Comparison of ENCODE assay signal across 1 cellular context in the genomic region with DNA sequence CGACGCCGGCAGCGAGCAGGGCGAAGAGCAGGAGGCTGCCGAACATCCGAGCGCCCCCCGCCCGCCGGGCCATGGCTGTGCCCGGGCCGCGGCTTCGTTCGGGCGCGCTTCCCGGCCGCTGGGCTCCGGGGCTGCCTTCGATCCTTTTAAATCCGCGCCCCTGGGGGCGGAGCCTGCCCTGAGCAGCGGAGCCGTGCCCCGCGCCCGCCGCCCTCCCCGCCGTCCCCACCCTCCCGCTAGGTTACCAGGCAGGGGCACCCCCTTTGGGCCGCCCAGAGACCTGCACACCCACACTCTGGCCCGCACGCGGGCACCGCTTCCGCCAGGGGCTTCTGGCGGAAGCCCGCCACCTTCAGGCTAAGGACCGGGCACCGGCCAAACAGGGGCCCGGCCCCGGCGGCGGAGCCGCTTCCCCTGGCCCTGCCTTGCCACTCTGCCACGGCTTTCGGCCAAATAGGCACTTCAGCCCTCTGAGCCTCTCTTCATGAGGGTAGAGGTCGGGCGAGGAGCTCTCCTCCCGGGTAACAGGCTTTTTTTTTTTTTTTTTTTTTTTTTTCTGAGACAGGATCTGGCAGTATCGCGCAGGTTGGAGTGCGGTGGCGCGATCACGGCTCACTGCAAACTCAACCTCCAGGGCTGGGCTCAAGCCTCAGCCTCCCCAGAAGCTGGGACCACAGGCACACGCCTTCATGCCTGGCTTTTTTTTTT.
TF ChIP-seq lines count a peak whose summit lies in the region.

A gene with protein sequence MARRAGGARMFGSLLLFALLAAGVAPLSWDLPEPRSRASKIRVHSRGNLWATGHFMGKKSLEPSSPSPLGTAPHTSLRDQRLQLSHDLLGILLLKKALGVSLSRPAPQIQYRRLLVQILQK (minus strand): TSS at position 120 of the 708 bp plus-strand sequence. CDS start 47 bp downstream, at position 73.

TF ChIP-seq in HepG2, 621 proteins besides CTCF, POLR2A, EP300 and RAD21 (continued from another document and continues in another):
- TF ChIP-seq, protein P1, sequence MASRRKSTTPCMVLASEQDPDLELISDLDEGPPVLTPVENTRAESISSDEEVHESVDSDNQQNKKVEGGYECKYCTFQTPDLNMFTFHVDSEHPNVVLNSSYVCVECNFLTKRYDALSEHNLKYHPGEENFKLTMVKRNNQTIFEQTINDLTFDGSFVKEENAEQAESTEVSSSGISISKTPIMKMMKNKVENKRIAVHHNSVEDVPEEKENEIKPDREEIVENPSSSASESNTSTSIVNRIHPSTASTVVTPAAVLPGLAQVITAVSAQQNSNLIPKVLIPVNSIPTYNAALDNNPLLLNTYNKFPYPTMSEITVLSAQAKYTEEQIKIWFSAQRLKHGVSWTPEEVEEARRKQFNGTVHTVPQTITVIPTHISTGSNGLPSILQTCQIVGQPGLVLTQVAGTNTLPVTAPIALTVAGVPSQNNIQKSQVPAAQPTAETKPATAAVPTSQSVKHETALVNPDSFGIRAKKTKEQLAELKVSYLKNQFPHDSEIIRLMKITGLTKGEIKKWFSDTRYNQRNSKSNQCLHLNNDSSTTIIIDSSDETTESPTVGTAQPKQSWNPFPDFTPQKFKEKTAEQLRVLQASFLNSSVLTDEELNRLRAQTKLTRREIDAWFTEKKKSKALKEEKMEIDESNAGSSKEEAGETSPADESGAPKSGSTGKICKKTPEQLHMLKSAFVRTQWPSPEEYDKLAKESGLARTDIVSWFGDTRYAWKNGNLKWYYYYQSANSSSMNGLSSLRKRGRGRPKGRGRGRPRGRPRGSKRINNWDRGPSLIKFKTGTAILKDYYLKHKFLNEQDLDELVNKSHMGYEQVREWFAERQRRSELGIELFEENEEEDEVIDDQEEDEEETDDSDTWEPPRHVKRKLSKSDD (CRISPR knock-in tag; IDR thresholded peaks at IDR 0.05; ENCODE audit: low read depth): no peak
- TF ChIP-seq, protein P2, sequence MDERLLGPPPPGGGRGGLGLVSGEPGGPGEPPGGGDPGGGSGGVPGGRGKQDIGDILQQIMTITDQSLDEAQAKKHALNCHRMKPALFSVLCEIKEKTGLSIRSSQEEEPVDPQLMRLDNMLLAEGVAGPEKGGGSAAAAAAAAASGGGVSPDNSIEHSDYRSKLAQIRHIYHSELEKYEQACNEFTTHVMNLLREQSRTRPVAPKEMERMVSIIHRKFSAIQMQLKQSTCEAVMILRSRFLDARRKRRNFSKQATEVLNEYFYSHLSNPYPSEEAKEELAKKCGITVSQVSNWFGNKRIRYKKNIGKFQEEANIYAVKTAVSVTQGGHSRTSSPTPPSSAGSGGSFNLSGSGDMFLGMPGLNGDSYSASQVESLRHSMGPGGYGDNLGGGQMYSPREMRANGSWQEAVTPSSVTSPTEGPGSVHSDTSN (CRISPR knock-in tag; IDR thresholded peaks at IDR 0.05): no peak
- no peak for TF ChIP-seq KDM3A (CRISPR knock-in tag; IDR thresholded peaks at IDR 0.05; ENCODE audit: low read depth)
- no peak for TF ChIP-seq ZNF432 (CRISPR knock-in tag; IDR thresholded peaks at IDR 0.05; ENCODE audit: borderline replicate concordance)
- TF ChIP-seq ZNF451 (CRISPR knock-in tag; IDR thresholded peaks at IDR 0.05): no peak
- TF ChIP-seq NONO (IDR thresholded peaks at IDR 0.05): no peak
- TF ChIP-seq NONO (CRISPR knock-in tag; conservative IDR thresholded peaks at IDR 0.05): no peak
- no peak for TF ChIP-seq ZNF792 (CRISPR knock-in tag; IDR thresholded peaks at IDR 0.05)
- 0 out of 2 replicates have a peak, but pooled peaks have one; percentile 59 for TF ChIP-seq ZFP90 (CRISPR knock-in tag; IDR thresholded peaks at IDR 0.05; ENCODE audit: borderline replicate concordance)
- TF ChIP-seq PHF5A (CRISPR knock-in tag; IDR thresholded peaks at IDR 0.05; ENCODE audit: low read depth, unreplicated experiment): no peak
- TF ChIP-seq ZNF670 (CRISPR knock-in tag; IDR thresholded peaks at IDR 0.05; ENCODE audit: borderline replicate concordance): no peak
- no peak for TF ChIP-seq ZNF12 (CRISPR knock-in tag; IDR thresholded peaks at IDR 0.05)
- TF ChIP-seq PRPF4 (IDR thresholded peaks at IDR 0.05; ENCODE audit: low read depth, low read length, poor library complexity, severe bottlenecking): no peak
- TF ChIP-seq BRD4 (CRISPR knock-in tag; IDR thresholded peaks at IDR 0.05): no peak
- TF ChIP-seq, protein P3, sequence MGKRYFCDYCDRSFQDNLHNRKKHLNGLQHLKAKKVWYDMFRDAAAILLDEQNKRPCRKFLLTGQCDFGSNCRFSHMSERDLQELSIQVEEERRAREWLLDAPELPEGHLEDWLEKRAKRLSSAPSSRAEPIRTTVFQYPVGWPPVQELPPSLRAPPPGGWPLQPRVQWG (CRISPR knock-in tag; IDR thresholded peaks at IDR 0.05; ENCODE audit: borderline replicate concordance, low read depth): no peak
- TF ChIP-seq, protein P4, sequence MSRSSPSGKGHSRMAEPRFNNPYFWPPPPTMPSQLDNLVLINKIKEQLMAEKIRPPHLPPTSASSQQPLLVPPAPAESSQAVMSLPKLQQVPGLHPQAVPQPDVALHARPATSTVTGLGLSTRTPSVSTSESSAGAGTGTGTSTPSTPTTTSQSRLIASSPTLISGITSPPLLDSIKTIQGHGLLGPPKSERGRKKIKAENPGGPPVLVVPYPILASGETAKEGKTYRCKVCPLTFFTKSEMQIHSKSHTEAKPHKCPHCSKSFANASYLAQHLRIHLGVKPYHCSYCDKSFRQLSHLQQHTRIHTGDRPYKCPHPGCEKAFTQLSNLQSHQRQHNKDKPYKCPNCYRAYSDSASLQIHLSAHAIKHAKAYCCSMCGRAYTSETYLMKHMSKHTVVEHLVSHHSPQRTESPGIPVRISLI (CRISPR knock-in tag; IDR thresholded peaks at IDR 0.05; ENCODE audit: borderline replicate concordance): peak; percentile 81; the same call in 1 of the 2 replicates
- TF ChIP-seq NFYC (CRISPR knock-in tag; IDR thresholded peaks at IDR 0.05): no peak
- TF ChIP-seq, protein P5, sequence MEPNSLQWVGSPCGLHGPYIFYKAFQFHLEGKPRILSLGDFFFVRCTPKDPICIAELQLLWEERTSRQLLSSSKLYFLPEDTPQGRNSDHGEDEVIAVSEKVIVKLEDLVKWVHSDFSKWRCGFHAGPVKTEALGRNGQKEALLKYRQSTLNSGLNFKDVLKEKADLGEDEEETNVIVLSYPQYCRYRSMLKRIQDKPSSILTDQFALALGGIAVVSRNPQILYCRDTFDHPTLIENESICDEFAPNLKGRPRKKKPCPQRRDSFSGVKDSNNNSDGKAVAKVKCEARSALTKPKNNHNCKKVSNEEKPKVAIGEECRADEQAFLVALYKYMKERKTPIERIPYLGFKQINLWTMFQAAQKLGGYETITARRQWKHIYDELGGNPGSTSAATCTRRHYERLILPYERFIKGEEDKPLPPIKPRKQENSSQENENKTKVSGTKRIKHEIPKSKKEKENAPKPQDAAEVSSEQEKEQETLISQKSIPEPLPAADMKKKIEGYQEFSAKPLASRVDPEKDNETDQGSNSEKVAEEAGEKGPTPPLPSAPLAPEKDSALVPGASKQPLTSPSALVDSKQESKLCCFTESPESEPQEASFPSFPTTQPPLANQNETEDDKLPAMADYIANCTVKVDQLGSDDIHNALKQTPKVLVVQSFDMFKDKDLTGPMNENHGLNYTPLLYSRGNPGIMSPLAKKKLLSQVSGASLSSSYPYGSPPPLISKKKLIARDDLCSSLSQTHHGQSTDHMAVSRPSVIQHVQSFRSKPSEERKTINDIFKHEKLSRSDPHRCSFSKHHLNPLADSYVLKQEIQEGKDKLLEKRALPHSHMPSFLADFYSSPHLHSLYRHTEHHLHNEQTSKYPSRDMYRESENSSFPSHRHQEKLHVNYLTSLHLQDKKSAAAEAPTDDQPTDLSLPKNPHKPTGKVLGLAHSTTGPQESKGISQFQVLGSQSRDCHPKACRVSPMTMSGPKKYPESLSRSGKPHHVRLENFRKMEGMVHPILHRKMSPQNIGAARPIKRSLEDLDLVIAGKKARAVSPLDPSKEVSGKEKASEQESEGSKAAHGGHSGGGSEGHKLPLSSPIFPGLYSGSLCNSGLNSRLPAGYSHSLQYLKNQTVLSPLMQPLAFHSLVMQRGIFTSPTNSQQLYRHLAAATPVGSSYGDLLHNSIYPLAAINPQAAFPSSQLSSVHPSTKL (CRISPR knock-in tag; IDR thresholded peaks at IDR 0.05): no peak
- TF ChIP-seq, protein P6, sequence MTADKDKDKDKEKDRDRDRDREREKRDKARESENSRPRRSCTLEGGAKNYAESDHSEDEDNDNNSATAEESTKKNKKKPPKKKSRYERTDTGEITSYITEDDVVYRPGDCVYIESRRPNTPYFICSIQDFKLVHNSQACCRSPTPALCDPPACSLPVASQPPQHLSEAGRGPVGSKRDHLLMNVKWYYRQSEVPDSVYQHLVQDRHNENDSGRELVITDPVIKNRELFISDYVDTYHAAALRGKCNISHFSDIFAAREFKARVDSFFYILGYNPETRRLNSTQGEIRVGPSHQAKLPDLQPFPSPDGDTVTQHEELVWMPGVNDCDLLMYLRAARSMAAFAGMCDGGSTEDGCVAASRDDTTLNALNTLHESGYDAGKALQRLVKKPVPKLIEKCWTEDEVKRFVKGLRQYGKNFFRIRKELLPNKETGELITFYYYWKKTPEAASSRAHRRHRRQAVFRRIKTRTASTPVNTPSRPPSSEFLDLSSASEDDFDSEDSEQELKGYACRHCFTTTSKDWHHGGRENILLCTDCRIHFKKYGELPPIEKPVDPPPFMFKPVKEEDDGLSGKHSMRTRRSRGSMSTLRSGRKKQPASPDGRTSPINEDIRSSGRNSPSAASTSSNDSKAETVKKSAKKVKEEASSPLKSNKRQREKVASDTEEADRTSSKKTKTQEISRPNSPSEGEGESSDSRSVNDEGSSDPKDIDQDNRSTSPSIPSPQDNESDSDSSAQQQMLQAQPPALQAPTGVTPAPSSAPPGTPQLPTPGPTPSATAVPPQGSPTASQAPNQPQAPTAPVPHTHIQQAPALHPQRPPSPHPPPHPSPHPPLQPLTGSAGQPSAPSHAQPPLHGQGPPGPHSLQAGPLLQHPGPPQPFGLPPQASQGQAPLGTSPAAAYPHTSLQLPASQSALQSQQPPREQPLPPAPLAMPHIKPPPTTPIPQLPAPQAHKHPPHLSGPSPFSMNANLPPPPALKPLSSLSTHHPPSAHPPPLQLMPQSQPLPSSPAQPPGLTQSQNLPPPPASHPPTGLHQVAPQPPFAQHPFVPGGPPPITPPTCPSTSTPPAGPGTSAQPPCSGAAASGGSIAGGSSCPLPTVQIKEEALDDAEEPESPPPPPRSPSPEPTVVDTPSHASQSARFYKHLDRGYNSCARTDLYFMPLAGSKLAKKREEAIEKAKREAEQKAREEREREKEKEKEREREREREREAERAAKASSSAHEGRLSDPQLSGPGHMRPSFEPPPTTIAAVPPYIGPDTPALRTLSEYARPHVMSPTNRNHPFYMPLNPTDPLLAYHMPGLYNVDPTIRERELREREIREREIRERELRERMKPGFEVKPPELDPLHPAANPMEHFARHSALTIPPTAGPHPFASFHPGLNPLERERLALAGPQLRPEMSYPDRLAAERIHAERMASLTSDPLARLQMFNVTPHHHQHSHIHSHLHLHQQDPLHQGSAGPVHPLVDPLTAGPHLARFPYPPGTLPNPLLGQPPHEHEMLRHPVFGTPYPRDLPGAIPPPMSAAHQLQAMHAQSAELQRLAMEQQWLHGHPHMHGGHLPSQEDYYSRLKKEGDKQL (CRISPR knock-in tag; IDR thresholded peaks at IDR 0.05; ENCODE audit: low read depth): no peak
- TF ChIP-seq SYNCRIP (IDR thresholded peaks at IDR 0.05; ENCODE audit: insufficient read depth, low read depth, low read length): no peak
- no peak for TF ChIP-seq NCOA5 (CRISPR knock-in tag; IDR thresholded peaks at IDR 0.05)
- no peak for TF ChIP-seq KDM5B (CRISPR knock-in tag; IDR thresholded peaks at IDR 0.05; ENCODE audit: borderline replicate concordance)
- no peak for TF ChIP-seq MEIS2 (CRISPR knock-in tag; IDR thresholded peaks at IDR 0.05)
- TF ChIP-seq RBFOX2 (IDR thresholded peaks at IDR 0.05; ENCODE audit: low read depth, low read length): peak; percentile 67
- TF ChIP-seq, protein P7, sequence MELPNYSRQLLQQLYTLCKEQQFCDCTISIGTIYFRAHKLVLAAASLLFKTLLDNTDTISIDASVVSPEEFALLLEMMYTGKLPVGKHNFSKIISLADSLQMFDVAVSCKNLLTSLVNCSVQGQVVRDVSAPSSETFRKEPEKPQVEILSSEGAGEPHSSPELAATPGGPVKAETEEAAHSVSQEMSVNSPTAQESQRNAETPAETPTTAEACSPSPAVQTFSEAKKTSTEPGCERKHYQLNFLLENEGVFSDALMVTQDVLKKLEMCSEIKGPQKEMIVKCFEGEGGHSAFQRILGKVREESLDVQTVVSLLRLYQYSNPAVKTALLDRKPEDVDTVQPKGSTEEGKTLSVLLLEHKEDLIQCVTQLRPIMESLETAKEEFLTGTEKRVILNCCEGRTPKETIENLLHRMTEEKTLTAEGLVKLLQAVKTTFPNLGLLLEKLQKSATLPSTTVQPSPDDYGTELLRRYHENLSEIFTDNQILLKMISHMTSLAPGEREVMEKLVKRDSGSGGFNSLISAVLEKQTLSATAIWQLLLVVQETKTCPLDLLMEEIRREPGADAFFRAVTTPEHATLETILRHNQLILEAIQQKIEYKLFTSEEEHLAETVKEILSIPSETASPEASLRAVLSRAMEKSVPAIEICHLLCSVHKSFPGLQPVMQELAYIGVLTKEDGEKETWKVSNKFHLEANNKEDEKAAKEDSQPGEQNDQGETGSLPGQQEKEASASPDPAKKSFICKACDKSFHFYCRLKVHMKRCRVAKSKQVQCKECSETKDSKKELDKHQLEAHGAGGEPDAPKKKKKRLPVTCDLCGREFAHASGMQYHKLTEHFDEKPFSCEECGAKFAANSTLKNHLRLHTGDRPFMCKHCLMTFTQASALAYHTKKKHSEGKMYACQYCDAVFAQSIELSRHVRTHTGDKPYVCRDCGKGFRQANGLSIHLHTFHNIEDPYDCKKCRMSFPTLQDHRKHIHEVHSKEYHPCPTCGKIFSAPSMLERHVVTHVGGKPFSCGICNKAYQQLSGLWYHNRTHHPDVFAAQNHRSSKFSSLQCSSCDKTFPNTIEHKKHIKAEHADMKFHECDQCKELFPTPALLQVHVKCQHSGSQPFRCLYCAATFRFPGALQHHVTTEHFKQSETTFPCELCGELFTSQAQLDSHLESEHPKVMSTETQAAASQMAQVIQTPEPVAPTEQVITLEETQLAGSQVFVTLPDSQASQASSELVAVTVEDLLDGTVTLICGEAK (IDR thresholded peaks at IDR 0.05): no peak
- TF ChIP-seq, protein P7 (CRISPR knock-in tag; IDR thresholded peaks at IDR 0.05): no peak
